12 cellular contexts compared by ENCODE assay signal in the genomic region with DNA sequence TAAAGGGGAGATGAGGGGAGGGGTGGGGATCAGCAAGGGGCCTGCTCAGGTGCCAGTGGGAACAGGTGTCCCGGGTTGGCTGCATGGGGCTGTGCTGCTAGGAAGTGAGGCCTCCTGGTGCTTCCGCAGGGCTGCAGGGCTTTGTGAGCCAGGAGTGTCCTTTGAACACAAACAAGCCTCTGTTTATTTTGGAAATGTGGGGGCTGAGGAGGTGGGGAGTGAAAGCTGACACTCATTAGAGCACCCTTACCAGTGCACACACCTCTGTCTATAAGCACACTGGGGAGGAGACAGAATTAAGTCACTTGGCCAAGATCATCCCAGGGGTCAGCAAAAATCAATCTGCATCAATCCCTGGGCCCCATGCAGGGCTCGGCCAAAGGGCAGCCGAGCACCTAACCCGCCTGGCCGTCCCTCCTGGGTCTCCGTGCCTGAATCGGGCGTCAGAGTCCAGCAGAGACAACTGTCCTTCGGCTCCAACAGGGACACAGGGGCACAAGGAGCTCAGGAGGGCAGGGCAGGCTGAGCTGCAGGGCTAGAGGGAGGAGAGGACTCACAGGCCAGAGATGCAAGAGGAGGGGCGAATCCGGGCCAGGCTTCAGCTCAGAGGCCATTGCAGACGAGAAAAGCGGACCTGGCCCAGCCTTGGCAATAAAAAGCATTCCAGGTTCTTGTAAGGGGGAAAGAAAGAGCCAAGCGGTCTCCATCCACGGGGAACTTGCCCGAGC.
A peak's percentile ranks its signal among the peaks of the same experiment; 100 is the strongest.
DNase-seq lines count a peak whose midpoint lies in the region; ATAC-seq and TF ChIP-seq lines count a peak whose summit lies in the region.
"Had no signal": no experiment of that assay in that cellular context is flagged by ENCODE, and none has a peak within 500 bp of the region (broad histone marks: within the 10 kb centered on the region; RNA-seq: fewer than 3 reads in every experiment).

No MANE protein-coding gene starts in this region.

- H3K4me1 ChIP-seq in endodermal cell (ENCODE audit: control insufficient read depth, insufficient read depth, low read length) (no peaks in the 10 kb centered on the region), transverse colon (peaks cover 0 to 12% (median 3%) of the 10 kb centered on the region in 4 donors)
- H3K4me1 ChIP-seq: foreskin keratinocyte had no signal

- no peaks in the 10 kb centered on the region for H3K27me3 Mint-ChIP-seq in endodermal cell (ENCODE audit: insufficient read depth)
- H3K27me3 Mint-ChIP-seq: activated T-cell treated with anti-CD3 and anti-CD28 coated beads, Interleukin-2, amount 50 U/mL, for 24 hours; CD4-positive, alpha-beta memory T cell had no signal

- peaks cover 30% of the 10 kb centered on the region for H3K4me1 Mint-ChIP-seq in endodermal cell
- H3K4me1 Mint-ChIP-seq: CD4-positive, alpha-beta memory T cell had no signal

- H3K36me3 ChIP-seq in endodermal cell (ENCODE audit: control insufficient read depth, insufficient read depth, low read length) (no peaks in the 10 kb centered on the region), transverse colon (no peaks in the 10 kb centered on the region)

- H3K27ac Mint-ChIP-seq in endodermal cell: peak overlapping the region; percentile 84
- H3K27ac Mint-ChIP-seq: activated T-cell treated with anti-CD3 and anti-CD28 coated beads, Interleukin-2, amount 50 U/mL, for 24 hours had no signal

- no peak for ATAC-seq in GM18873 (IDR thresholded peaks at IDR 0.05; ENCODE audit: low FRiP score, unreplicated experiment)
- ATAC-seq: foreskin keratinocyte had no signal

- in situ Hi-C loops in transverse colon (cut with MboI; ENCODE audit: low pct_ligation_motif_present in 1 of 4, low pct_unique_long_range_greater_than_20kb in 1 of 4, low sequenced_read_pairs in 3 of 4): no loop called here

- peaks cover 4% of the 10 kb centered on the region for H3K9me3 Mint-ChIP-seq in endodermal cell
- H3K9me3 Mint-ChIP-seq: activated T-cell treated with anti-CD3 and anti-CD28 coated beads, Interleukin-2, amount 50 U/mL, for 24 hours; CD4-positive, alpha-beta memory T cell had no signal

- H3K4me3 ChIP-seq in endodermal cell (ENCODE audit: low read length) (no peak overlapping the region), transverse colon (no peak overlapping the region)

- intact Hi-C loops in transverse colon (cut with DNase I; ENCODE audit: low total_unique reads): loop anchor here (5.0 kb wide), 1 partner anchor 970 kb away; no protein-coding TSS in a partner anchor

- H3K9me3 ChIP-seq in endodermal cell (ENCODE audit: control insufficient read depth, low read length) (no peaks in the 10 kb centered on the region), transverse colon (no peaks in the 10 kb centered on the region)

- no peak for TF ChIP-seq CTCF in endodermal cell (conservative IDR thresholded peaks at IDR 0.05)
- TF ChIP-seq CTCF in transverse colon (IDR thresholded peaks at IDR 0.05): no peak

- H3K27me3 ChIP-seq in endodermal cell (ENCODE audit: control insufficient read depth, insufficient read depth, low read length, poor library complexity, severe bottlenecking): no peaks in the 10 kb centered on the region
- no peaks in the 10 kb centered on the region for H3K27me3 ChIP-seq in transverse colon
- H3K27me3 ChIP-seq: foreskin keratinocyte had no signal

- H3K4me3 Mint-ChIP-seq in endodermal cell: no peak overlapping the region
- H3K4me3 Mint-ChIP-seq: activated T-cell treated with anti-CD3 and anti-CD28 coated beads, Interleukin-2, amount 50 U/mL, for 24 hours; CD4-positive, alpha-beta memory T cell had no signal

- peak; percentile 85 for DNase-seq in NCI-H1092 (lab: John Stamatoyannopoulos, UW)
- peak; percentile 96 for DNase-seq in NCI-H510A treated with DMSO at 0.1 percent for 48 hours (lab: John Stamatoyannopoulos, UW)
- DNase-seq in endodermal cell: no peak
- peak; percentile 24 for DNase-seq in transverse colon
- DNase-seq in stimulated activated CD4-positive, alpha-beta T cell treated with anti-CD3 and anti-CD28 coated beads, Interleukin-4, amount 100 ng/mL, for 1 hour: no peak
- DNase-seq in activated gamma-delta T cell (lab: John Stamatoyannopoulos, UW): no peak
- DNase-seq: activated T-cell treated with anti-CD3 and anti-CD28 coated beads, Interleukin-2, amount 50 U/mL, for 24 hours; amygdala; CD4-positive, alpha-beta memory T cell; effector CD4-positive, alpha-beta T cell; foreskin keratinocyte had no signal

- 60 to 82% methylated on average over 9 to 17 of the region's 17 CpGs for WGBS in endodermal cell (ENCODE audit: insufficient coverage in 1 of 2, insufficient read length in 1 of 2), 2 experiments
- WGBS in transverse colon (ENCODE audit: low coverage in 1 of 2), 2 donors: 69 to 80% methylated on average over 2 to 17 of the region's 17 CpGs

- H3K9ac ChIP-seq in endodermal cell (ENCODE audit: extremely low read depth, low read length, poor library complexity, severe bottlenecking): no peak overlapping the region

- H3K27ac ChIP-seq in endodermal cell (ENCODE audit: low read depth, low read length): peak overlapping the region; percentile 47
- H3K27ac ChIP-seq in transverse colon: peak overlapping the region in 1 of 4 donors; percentile 32
- H3K27ac ChIP-seq: foreskin keratinocyte had no signal

- peaks cover 2% of the 10 kb centered on the region for H3K36me3 Mint-ChIP-seq in endodermal cell (ENCODE audit: low read depth)
- H3K36me3 Mint-ChIP-seq: CD4-positive, alpha-beta memory T cell had no signal

- TF ChIP-seq EP300 in transverse colon (IDR thresholded peaks at IDR 0.05; ENCODE audit: low read depth): no peak

- no peak for TF ChIP-seq POLR2A in transverse colon (IDR thresholded peaks at IDR 0.05)

Comparison
In these comparisons a context has a peak if more than half of its experiments do, and no peak if none do; other contexts are left out.
1. DNase-seq: peak in NCI-H1092 (single experiment), NCI-H510A treated with DMSO at 0.1 percent for 48 hours (single experiment) and transverse colon (single experiment); none in endodermal cell (single experiment), stimulated activated CD4-positive, alpha-beta T cell treated with anti-CD3 and anti-CD28 coated beads, Interleukin-4, amount 100 ng/mL, for 1 hour (single experiment) and activated gamma-delta T cell (single experiment).